Comparison of ENCODE assay signal across 1 cellular context in the genomic region with DNA sequence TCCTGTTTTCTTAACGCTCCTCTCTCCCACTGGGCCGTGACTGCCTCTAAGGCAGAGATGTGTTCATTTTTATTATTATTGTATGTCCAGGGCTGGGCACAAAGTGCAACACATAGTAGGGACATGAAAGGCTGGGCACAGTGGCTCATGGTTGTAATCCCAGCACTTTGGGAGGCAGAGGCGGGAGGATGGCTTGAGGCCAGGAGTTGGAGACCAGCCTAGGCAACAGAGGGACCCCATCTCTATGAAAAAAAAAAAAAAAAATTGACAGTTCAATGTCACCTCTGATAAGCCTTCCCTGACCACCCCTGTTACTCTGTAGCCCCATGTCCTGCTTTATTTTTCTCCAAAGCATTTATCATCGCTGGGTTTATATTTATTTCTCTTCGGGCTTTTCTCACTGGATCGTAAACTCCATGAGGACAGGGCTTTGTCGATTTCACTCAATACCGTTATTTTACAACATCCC.
TF ChIP-seq lines count a peak whose summit lies in the region.

No MANE protein-coding gene starts in this region.

TF ChIP-seq in IMR-90, 13 proteins besides CTCF, POLR2A, EP300 and RAD21:
- TF ChIP-seq FOS (IDR thresholded peaks at IDR 0.05; ENCODE audit: low read depth, low read length) (no peak), BHLHE40 (IDR thresholded peaks at IDR 0.05; ENCODE audit: low read depth, low read length) (no peak)
